In the genomic region with DNA sequence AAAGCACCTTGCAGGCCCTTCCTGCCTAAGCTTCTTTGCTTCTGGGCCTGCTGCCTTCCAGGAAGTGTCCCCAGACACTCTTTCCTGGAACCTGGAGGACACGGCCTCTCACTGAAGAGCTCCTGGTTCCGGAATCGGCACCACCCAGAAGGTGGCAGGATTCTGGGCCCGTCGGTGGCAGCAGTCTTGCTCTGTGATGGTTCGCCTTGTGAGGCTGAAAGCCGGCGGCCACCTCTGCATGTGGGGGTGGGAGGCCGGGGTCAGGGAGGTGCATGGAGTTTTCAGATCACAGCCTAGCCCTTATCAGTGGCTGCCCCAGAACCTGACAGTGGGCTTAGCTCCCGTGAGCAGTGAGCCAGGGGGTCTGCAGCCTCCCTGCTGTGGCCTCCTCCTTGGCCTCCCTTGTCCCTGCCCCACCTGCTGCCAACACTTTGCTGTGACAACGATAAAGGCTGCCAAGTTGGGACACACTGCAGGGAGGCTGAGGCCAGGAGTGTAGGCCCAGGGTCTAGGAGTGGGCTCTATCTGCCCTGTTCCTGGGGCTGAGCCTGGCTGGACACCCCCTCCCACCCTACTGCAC, we compare ENCODE assay signal across 25 cellular contexts. TPM values are rescaled to one million over a fixed set of nuclear protein-coding genes. Genes with fewer than 3 reads are reported as not detected.
"Had no signal": no experiment of that assay in that cellular context is flagged by ENCODE, and none has a peak within 500 bp of the region (broad histone marks: within the 10 kb centered on the region; RNA-seq: fewer than 3 reads in every experiment).

No MANE protein-coding gene starts in this region.

- H3K36me3 ChIP-seq: esophagus squamous epithelium, gastrocnemius medialis, right lobe of liver had no signal

- H3K27me3 Mint-ChIP-seq: activated CD4-positive, alpha-beta memory T cell treated with anti-CD3 and anti-CD28 coated beads, Interleukin-2, amount 10 ng/mL, durations not matched to agents 7 days and 5 days; activated CD4-positive, alpha-beta T cell treated with anti-CD3 and anti-CD28 coated beads, Interleukin-2, amount 10 ng/mL, durations not matched to agents 24 days and 14 days had no signal

- H3K27ac ChIP-seq: coronary artery, esophagus squamous epithelium, gastrocnemius medialis, right lobe of liver, VCaP had no signal

- H3K9me3 Mint-ChIP-seq: activated CD4-positive, alpha-beta memory T cell treated with anti-CD3 and anti-CD28 coated beads, Interleukin-2, amount 10 ng/mL, durations not matched to agents 7 days and 5 days; activated CD4-positive, alpha-beta T cell treated with anti-CD3 and anti-CD28 coated beads, Interleukin-2, amount 10 ng/mL, durations not matched to agents 24 days and 14 days; activated naive CD4-positive, alpha-beta T cell treated with anti-CD3 and anti-CD28 coated beads for 36 hours; activated T-cell treated with anti-CD3 and anti-CD28 coated beads, Interleukin-2, amount 50 U/mL, for 72 hours; natural killer cell treated with Interleukin-12 subunit alpha and Interleukin-12 subunit beta and Interleukin-15 and Interleukin-18, amount 100 ng/mL, for 72 hours; T-cell; T-helper 2 cell treated with Interferon-gamma antibody and Interleukin-4, amounts not matched to agents 5 μg/mL and 100 μg/mL, for 36 hours; type B pancreatic cell had no signal

- H3K36me3 Mint-ChIP-seq: natural killer cell treated with Interleukin-12 subunit alpha and Interleukin-12 subunit beta and Interleukin-15 and Interleukin-18, amount 100 ng/mL, for 72 hours; T-cell; type B pancreatic cell had no signal

- DNase-seq: activated CD4-positive, alpha-beta memory T cell treated with anti-CD3 and anti-CD28 coated beads, Interleukin-2, amount 10 ng/mL, durations not matched to agents 7 days and 5 days; activated CD4-positive, alpha-beta T cell treated with anti-CD3 and anti-CD28 coated beads, Interleukin-2, amount 10 ng/mL, durations not matched to agents 24 days and 14 days; activated effector memory CD4-positive, alpha-beta T cell treated with Interleukin-2 at 50 U/mL for 16 hours; activated naive CD4-positive, alpha-beta T cell treated with anti-CD3 and anti-CD28 coated beads for 36 hours; activated T-cell treated with anti-CD3 and anti-CD28 coated beads, Interleukin-2, amount 50 U/mL, for 72 hours; amygdala; cerebellar nuclear complex; esophagus squamous epithelium; gastrocnemius medialis; midbrain; right lobe of liver; stimulated activated CD4-positive, alpha-beta T cell treated with anti-CD3 and anti-CD28 coated beads, Interleukin-15, amount 100 ng/mL, for 24 hours; stimulated activated CD8-positive, alpha-beta memory T cell treated with anti-CD3 and anti-CD28 coated beads, Interleukin-4, amount 100 ng/mL, for 48 hours; stimulated activated naive B cell treated with anti-CD40 and anti-IgM and Interleukin-4, amounts not matched to agents 10 μg/mL and 1 μg/mL and 100 μg/mL, for 72 hours; T-cell had no signal

- H3K27me3 ChIP-seq: gastrocnemius medialis, right lobe of liver had no signal

- FAIRE-seq: bronchial epithelial cell, islet of Langerhans had no signal

- H3K27ac Mint-ChIP-seq: activated CD4-positive, alpha-beta memory T cell treated with anti-CD3 and anti-CD28 coated beads, Interleukin-2, amount 10 ng/mL, durations not matched to agents 7 days and 5 days; activated CD4-positive, alpha-beta T cell treated with anti-CD3 and anti-CD28 coated beads, Interleukin-2, amount 10 ng/mL, durations not matched to agents 24 days and 14 days; activated naive CD4-positive, alpha-beta T cell treated with anti-CD3 and anti-CD28 coated beads for 36 hours; activated T-cell treated with anti-CD3 and anti-CD28 coated beads, Interleukin-2, amount 50 U/mL, for 72 hours; natural killer cell treated with Interleukin-12 subunit alpha and Interleukin-12 subunit beta and Interleukin-15 and Interleukin-18, amount 100 ng/mL, for 72 hours; stimulated activated naive B cell treated with anti-CD40 and anti-IgM and Interleukin-4, amounts not matched to agents 10 μg/mL and 1 μg/mL and 100 μg/mL, for 72 hours; T-cell; T-helper 2 cell treated with Interferon-gamma antibody and Interleukin-4, amounts not matched to agents 5 μg/mL and 100 μg/mL, for 36 hours; type B pancreatic cell had no signal

- H3K4me1 ChIP-seq: gastrocnemius medialis, right lobe of liver had no signal

- ATAC-seq: activated CD4-positive, CD25-positive, alpha-beta regulatory T cell treated with anti-CD3 and anti-CD28 coated beads, Interleukin-2, amount 50 U/mL, for 24 hours; activated T-cell treated with anti-CD3 and anti-CD28 coated beads, Interleukin-2, amount 50 U/mL, for 72 hours; gastrocnemius medialis; natural killer cell treated with Interleukin-12 subunit alpha and Interleukin-12 subunit beta and Interleukin-15 and Interleukin-18, amount 100 ng/mL, for 72 hours; right lobe of liver; stimulated activated naive B cell treated with anti-CD40 and anti-IgM and Interleukin-4, amounts not matched to agents 10 μg/mL and 1 μg/mL and 100 μg/mL, for 72 hours; T-cell had no signal

- H3K4me3 ChIP-seq: coronary artery, esophagus squamous epithelium, gastrocnemius medialis, lung, right lobe of liver, skin epidermis had no signal

- H3K4me1 Mint-ChIP-seq: activated CD4-positive, alpha-beta T cell treated with anti-CD3 and anti-CD28 coated beads, Interleukin-2, amount 10 ng/mL, durations not matched to agents 24 days and 14 days; stimulated activated naive B cell treated with anti-CD40 and anti-IgM and Interleukin-4, amounts not matched to agents 10 μg/mL and 1 μg/mL and 100 μg/mL, for 72 hours; T-cell had no signal

- H3K4me3 Mint-ChIP-seq: activated CD4-positive, alpha-beta memory T cell treated with anti-CD3 and anti-CD28 coated beads, Interleukin-2, amount 10 ng/mL, durations not matched to agents 7 days and 5 days; activated CD4-positive, alpha-beta T cell treated with anti-CD3 and anti-CD28 coated beads, Interleukin-2, amount 10 ng/mL, durations not matched to agents 24 days and 14 days; activated naive CD4-positive, alpha-beta T cell treated with anti-CD3 and anti-CD28 coated beads for 36 hours; activated T-cell treated with anti-CD3 and anti-CD28 coated beads, Interleukin-2, amount 50 U/mL, for 72 hours; natural killer cell treated with Interleukin-12 subunit alpha and Interleukin-12 subunit beta and Interleukin-15 and Interleukin-18, amount 100 ng/mL, for 72 hours; stimulated activated naive B cell treated with anti-CD40 and anti-IgM and Interleukin-4, amounts not matched to agents 10 μg/mL and 1 μg/mL and 100 μg/mL, for 72 hours; T-cell; T-helper 2 cell treated with Interferon-gamma antibody and Interleukin-4, amounts not matched to agents 5 μg/mL and 100 μg/mL, for 36 hours; type B pancreatic cell had no signal

- H3K9me3 ChIP-seq: esophagus squamous epithelium, gastrocnemius medialis, right lobe of liver had no signal

RNA-seq across cellular contexts. Expression of a gene that starts 30.8 kb away (rescaled TPM):
- total RNA-seq: activated CD4-positive, alpha-beta T cell treated with anti-CD3 and anti-CD28 coated beads, Interleukin-2, amount 10 ng/mL, durations not matched to agents 24 days and 14 days; activated naive CD4-positive, alpha-beta T cell treated with anti-CD3 and anti-CD28 coated beads for 36 hours; activated T-cell treated with anti-CD3 and anti-CD28 coated beads, Interleukin-2, amount 50 U/mL, for 72 hours; gastrocnemius medialis; natural killer cell treated with Interleukin-12 subunit alpha and Interleukin-12 subunit beta and Interleukin-15 and Interleukin-18, amount 100 ng/mL, for 72 hours; right lobe of liver; T-cell had no signal

RNA-seq across cellular contexts. Expression of a gene that starts 43.1 kb away (rescaled TPM):
- total RNA-seq: activated CD4-positive, alpha-beta T cell treated with anti-CD3 and anti-CD28 coated beads, Interleukin-2, amount 10 ng/mL, durations not matched to agents 24 days and 14 days; activated naive CD4-positive, alpha-beta T cell treated with anti-CD3 and anti-CD28 coated beads for 36 hours; activated T-cell treated with anti-CD3 and anti-CD28 coated beads, Interleukin-2, amount 50 U/mL, for 72 hours; gastrocnemius medialis; natural killer cell treated with Interleukin-12 subunit alpha and Interleukin-12 subunit beta and Interleukin-15 and Interleukin-18, amount 100 ng/mL, for 72 hours had no signal
